ENCODE assay signal across 8 cellular contexts in genomic region chr19:12737666-12738351, GRCh38. TPM values are rescaled to one million over a fixed set of nuclear protein-coding genes. Genes with fewer than 3 reads are reported as not detected.
DNase-seq lines count a peak whose midpoint lies in the region; ATAC-seq, FAIRE-seq and TF ChIP-seq lines count a peak whose summit lies in the region.

No MANE protein-coding gene starts in this region.

- TF ChIP-seq CTCF in astrocyte (IDR thresholded peaks at IDR 0.05; ENCODE audit: insufficient read depth, low read depth, low read length) (no peak), left lung (IDR thresholded peaks at IDR 0.05) (no peak), testis (IDR thresholded peaks at IDR 0.05) (no peak)

- 4 to 12% methylated on average over 16 to 21 of the region's 21 CpGs for WGBS in testis, 2 donors

- H3K27ac ChIP-seq in astrocyte (ENCODE audit: low read depth, low read length) (peak overlapping the region; percentile 98), left lung (peak overlapping the region; percentile 88 to 95), testis (peak overlapping the region in 1 of 2 donors; percentile 92)

- H3K4me1 ChIP-seq in astrocyte (ENCODE audit: insufficient read depth, low read length) = peaks cover 20% of the 10 kb centered on the region
- H3K4me1 ChIP-seq in left lung = peaks cover 17 to 44% of the 10 kb centered on the region in 2 donors
- peaks cover 14% of the 10 kb centered on the region for H3K4me1 ChIP-seq in testis

- H3K27me3 ChIP-seq in astrocyte (ENCODE audit: insufficient read depth, low read length) (no peaks in the 10 kb centered on the region), left lung (no peaks in the 10 kb centered on the region), testis (no peaks in the 10 kb centered on the region)

- H3K9ac ChIP-seq in astrocyte (ENCODE audit: low read length) = peak overlapping the region; percentile 85

- peaks cover 16% of the 10 kb centered on the region for H4K20me1 ChIP-seq in astrocyte (ENCODE audit: insufficient read depth, low read length)

- CTCF ChIA-PET in activated CD4-positive, alpha-beta T cell treated with anti-CD3 and anti-CD28 coated beads for 36 hours (lab: Charles Lee) = interaction anchor here (0.5 to 3.9 kb wide), 13 partner anchors 16 to 173 kb away, joined by 3 to 20 read pairs (median 3); partner anchors contain the start of genes PRDX2 and THSD8

- no peaks in the 10 kb centered on the region for H3K27me3 Mint-ChIP-seq in activated CD4-positive, alpha-beta T cell treated with anti-CD3 and anti-CD28 coated beads for 36 hours
- no peaks in the 10 kb centered on the region for H3K27me3 Mint-ChIP-seq in astrocyte (ENCODE audit: low read depth, unreplicated experiment)

- H3K9me3 ChIP-seq in astrocyte (ENCODE audit: insufficient read depth, low read depth, low read length) = no peaks in the 10 kb centered on the region
- H3K9me3 ChIP-seq in left lung = no peaks in the 10 kb centered on the region
- no peaks in the 10 kb centered on the region for H3K9me3 ChIP-seq in testis

- peaks cover 29% of the 10 kb centered on the region for H3K36me3 Mint-ChIP-seq in activated CD4-positive, alpha-beta T cell treated with anti-CD3 and anti-CD28 coated beads for 36 hours (ENCODE audit: low read depth)
- H3K36me3 Mint-ChIP-seq in astrocyte (ENCODE audit: low read depth, unreplicated experiment) = peaks cover 2% of the 10 kb centered on the region

- FAIRE-seq in astrocyte (lab: Jason Lieb, UNC) = no peak

- H3K9me3 Mint-ChIP-seq in activated CD4-positive, alpha-beta T cell treated with anti-CD3 and anti-CD28 coated beads for 36 hours (ENCODE audit: low read depth) = no peaks in the 10 kb centered on the region
- H3K9me3 Mint-ChIP-seq in astrocyte (ENCODE audit: unreplicated experiment) = no peaks in the 10 kb centered on the region

- H3K4me3 Mint-ChIP-seq in activated CD4-positive, alpha-beta T cell treated with anti-CD3 and anti-CD28 coated beads for 36 hours = peak overlapping the region; percentile 98
- peak overlapping the region; percentile 99 for H3K4me3 Mint-ChIP-seq in astrocyte (ENCODE audit: unreplicated experiment)

- POLR2A ChIA-PET in activated CD4-positive, alpha-beta T cell treated with anti-CD3 and anti-CD28 coated beads for 36 hours (lab: Charles Lee) = interaction anchor here (0.6 to 1.2 kb wide), 3 partner anchors 15 to 54 kb away, joined by 3 to 6 read pairs (median 3); partner anchors contain the start of gene JUNB

- peaks cover 6% of the 10 kb centered on the region for H3K36me3 ChIP-seq in astrocyte (ENCODE audit: insufficient read depth, low read length)
- H3K36me3 ChIP-seq in left lung = peaks cover 0 to 42% of the 10 kb centered on the region in 2 donors
- H3K36me3 ChIP-seq in testis (ENCODE audit: low read depth, missing control alignments) = no peaks in the 10 kb centered on the region

- intact Hi-C loops in activated CD4-positive, alpha-beta T cell treated with anti-CD3 and anti-CD28 coated beads for 36 hours (cut with DNase I, micrococcal nuclease) = loop anchor here (1.0 to 5.0 kb wide), 9 partner anchors 19 to 576 kb away; partner anchors contain the start of genes CALR (in 1 of the 2), DHPS (in 1 of the 2), FARSA (in 1 of the 2) and GCDH (in 1 of the 2)
- intact Hi-C loops in left lung (cut with DNase I) (no loop called here), testis (cut with DNase I; ENCODE audit: low total_unique reads) (loop anchor here (10.0 kb wide), 1 partner anchor 57 kb away; the partner anchor contains the start of gene JUNB)

- H3K4me1 Mint-ChIP-seq in activated CD4-positive, alpha-beta T cell treated with anti-CD3 and anti-CD28 coated beads for 36 hours = peaks cover 28% of the 10 kb centered on the region
- peaks cover 10% of the 10 kb centered on the region for H3K4me1 Mint-ChIP-seq in astrocyte (ENCODE audit: low read depth, unreplicated experiment)

- DNase-seq in activated CD4-positive, alpha-beta T cell treated with anti-CD3 and anti-CD28 coated beads for 36 hours = no peak
- no peak for DNase-seq in activated CD4-positive, alpha-beta T cell treated with anti-CD3 and anti-CD28 coated beads, Interleukin-2, amount 50 U/mL, for 1 hour
- DNase-seq in astrocyte (ENCODE audit: low read depth) = no peak
- DNase-seq in left lung = no peak
- DNase-seq in testis = no peak
- no peak for DNase-seq in SK-N-DZ (ENCODE audit: low spot score)
- DNase-seq in NCI-H2107 treated with DMSO at 0.1 percent for 48 hours (lab: John Stamatoyannopoulos, UW; ENCODE audit: unreplicated experiment) = no peak

- no peak for ATAC-seq in activated CD4-positive, alpha-beta T cell treated with anti-CD3 and anti-CD28 coated beads for 36 hours
- ATAC-seq in left lung (no peak), HG02970 (IDR thresholded peaks at IDR 0.05; ENCODE audit: low FRiP score, unreplicated experiment) (no peak)

- H3K27ac Mint-ChIP-seq in activated CD4-positive, alpha-beta T cell treated with anti-CD3 and anti-CD28 coated beads for 36 hours = peak overlapping the region; percentile 94
- H3K27ac Mint-ChIP-seq in astrocyte (ENCODE audit: unreplicated experiment) = peak overlapping the region; percentile 94

- peak overlapping the region; percentile 87 for H2AFZ ChIP-seq in astrocyte (ENCODE audit: low read depth, low read length)

- peak overlapping the region; percentile 94 for H3K4me2 ChIP-seq in astrocyte (ENCODE audit: low read length)

- H3K4me3 ChIP-seq in astrocyte (ENCODE audit: insufficient read depth, low read depth, low read length) (peak overlapping the region; percentile 89), left lung (peak overlapping the region; percentile 81 to 98), testis (peak overlapping the region; percentile 69 to 76)

- peaks cover 37% of the 10 kb centered on the region for H3K79me2 ChIP-seq in astrocyte (ENCODE audit: insufficient read depth, low read length)

- TF ChIP-seq POLR2A in testis (IDR thresholded peaks at IDR 0.05) = no peak

RNA-seq across cellular contexts. Expression of gene GET3, which starts 0.5 kb away (rescaled TPM):
- 10 to 100 TPM; 53.7 to 61.9 TPM for total RNA-seq in activated CD4-positive, alpha-beta T cell treated with anti-CD3 and anti-CD28 coated beads for 36 hours
- total RNA-seq in astrocyte (63.0 and 66.8 TPM in 2 replicates), left lung (10 to 100 TPM; 70.4 to 71.2 TPM), testis (100 to 1,000 TPM in 1 of 2 donors, 10 to 100 TPM in 1; 89.3 to 109 TPM)
- polyA plus RNA-seq in testis (ENCODE audit: insufficient read depth, low read depth, low replicate concordance) = 134 TPM
- 75.7 and 82.0 TPM in 2 replicates for polyA plus RNA-seq in SK-N-DZ (2014; cell fraction: cytosol; rRNA removed)
- 32.9 and 75.2 TPM in 2 replicates for polyA plus RNA-seq in SK-N-DZ (2014; cell fraction: nucleus; rRNA removed)

RNA-seq across cellular contexts. Expression of gene TRIR, which starts 3.3 kb away (rescaled TPM):
- total RNA-seq in activated CD4-positive, alpha-beta T cell treated with anti-CD3 and anti-CD28 coated beads for 36 hours = 100 to 1,000 TPM; 160 to 215 TPM
- total RNA-seq in astrocyte = 172 and 178 TPM in 2 replicates
- total RNA-seq in left lung = 100 to 1,000 TPM; 115 to 128 TPM
- 100 to 1,000 TPM; 244 to 329 TPM for total RNA-seq in testis
- 158 TPM for polyA plus RNA-seq in testis (ENCODE audit: insufficient read depth, low read depth, low replicate concordance)
- polyA plus RNA-seq in SK-N-DZ (2014; cell fraction: cytosol; rRNA removed) = 335 and 507 TPM in 2 replicates
- polyA plus RNA-seq in SK-N-DZ (2014; cell fraction: nucleus; rRNA removed) = 287 and 380 TPM in 2 replicates

RNA-seq across cellular contexts. Expression of gene BEST2, which starts 13.8 kb away (rescaled TPM):
- total RNA-seq in activated CD4-positive, alpha-beta T cell treated with anti-CD3 and anti-CD28 coated beads for 36 hours = not detected
- total RNA-seq in astrocyte (not detected in 2 replicates), left lung (not detected), testis (under 1 TPM; 0.50 to 0.87 TPM)
- polyA plus RNA-seq in testis (ENCODE audit: insufficient read depth, low read depth, low replicate concordance) = not detected
- polyA plus RNA-seq in SK-N-DZ (2014; cell fraction: cytosol; rRNA removed) = not detected in 2 replicates
- 0.13 TPM in 1 of 2 replicates, not detected in the other for polyA plus RNA-seq in SK-N-DZ (2014; cell fraction: nucleus; rRNA removed)

RNA-seq across cellular contexts. Expression of gene TNPO2, which starts 14.1 kb away (rescaled TPM):
- 100 to 1,000 TPM in 1 of 2 experiments, 10 to 100 TPM in 1; 84.8 to 101 TPM for total RNA-seq in activated CD4-positive, alpha-beta T cell treated with anti-CD3 and anti-CD28 coated beads for 36 hours
- total RNA-seq in astrocyte = 69.8 and 76.3 TPM in 2 replicates
- 10 to 100 TPM; 54.8 to 64.3 TPM for total RNA-seq in left lung
- 100 to 1,000 TPM; 110 to 129 TPM for total RNA-seq in testis
- polyA plus RNA-seq in testis (ENCODE audit: insufficient read depth, low read depth, low replicate concordance) = 103 TPM
- polyA plus RNA-seq in SK-N-DZ (2014; cell fraction: cytosol; rRNA removed) = 54.5 and 57.4 TPM in 2 replicates
- polyA plus RNA-seq in SK-N-DZ (2014; cell fraction: nucleus; rRNA removed) = 168 and 232 TPM in 2 replicates

RNA-seq across cellular contexts. Expression of gene HOOK2, which starts 37.5 kb away (rescaled TPM):
- 10 to 100 TPM; 20.4 to 20.9 TPM for total RNA-seq in activated CD4-positive, alpha-beta T cell treated with anti-CD3 and anti-CD28 coated beads for 36 hours
- total RNA-seq in astrocyte (21.7 and 25.9 TPM in 2 replicates), left lung (10 to 100 TPM; 57.7 to 57.9 TPM), testis (10 to 100 TPM; 54.4 to 63.4 TPM)
- polyA plus RNA-seq in testis (ENCODE audit: insufficient read depth, low read depth, low replicate concordance) = 30.0 TPM
- 27.5 and 33.1 TPM in 2 replicates for polyA plus RNA-seq in SK-N-DZ (2014; cell fraction: cytosol; rRNA removed)
- 78.9 and 107 TPM in 2 replicates for polyA plus RNA-seq in SK-N-DZ (2014; cell fraction: nucleus; rRNA removed)

Comparison
In these comparisons a context has a peak if more than half of its experiments do, and no peak if none do; other contexts are left out.
1. intact Hi-C loops: an anchor here in activated CD4-positive, alpha-beta T cell treated with anti-CD3 and anti-CD28 coated beads for 36 hours (1.0 to 5.0 kb wide) and testis (10.0 kb wide); none called in left lung.